10 cellular contexts compared by ENCODE assay signal in the genomic region with DNA sequence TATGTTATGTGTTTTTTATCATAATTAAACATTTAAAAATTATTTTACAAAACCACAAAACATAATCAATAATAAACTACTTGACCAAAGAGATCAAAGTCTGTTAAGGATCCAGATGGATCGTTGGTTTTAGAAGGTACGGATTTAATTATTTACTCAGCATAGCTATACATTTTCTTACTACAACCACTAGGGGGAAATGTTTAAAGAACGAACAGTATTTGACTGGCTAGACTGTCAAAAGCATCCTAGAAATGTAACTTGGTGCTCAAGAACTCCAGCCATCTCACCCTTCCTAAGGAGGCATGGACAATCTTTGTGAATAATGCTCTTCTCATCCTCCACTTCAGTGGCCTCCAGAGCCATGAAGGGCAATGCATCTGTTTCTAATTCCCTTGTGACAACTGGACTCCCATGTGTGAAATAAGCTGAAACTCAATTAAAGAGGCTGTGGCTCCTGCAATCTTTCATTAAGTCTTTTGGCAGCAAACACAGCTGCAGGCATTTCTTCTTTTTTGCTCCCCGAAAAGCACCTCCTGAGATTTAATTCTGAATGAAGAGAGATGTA.
DNase-seq lines count a peak whose midpoint lies in the region; FAIRE-seq and TF ChIP-seq lines count a peak whose summit lies in the region.
"Had no signal": no experiment of that assay in that cellular context is flagged by ENCODE, and none has a peak within 500 bp of the region (broad histone marks: within the 10 kb centered on the region; RNA-seq: fewer than 3 reads in every experiment).

No MANE protein-coding gene starts in this region.

- no TSS peak for BruUV-seq in A673 (replicated peaks; lab: Mats Ljungman, UMichigan)

- H3K9ac ChIP-seq in endodermal cell (ENCODE audit: extremely low read depth, low read length, poor library complexity, severe bottlenecking): no peak overlapping the region

- no peaks in the 10 kb centered on the region for H3K27me3 ChIP-seq in A673 (replicated peaks; ENCODE audit: insufficient read depth, low read depth, low read length, poor library complexity)
- H3K27me3 ChIP-seq in endodermal cell (ENCODE audit: control insufficient read depth, insufficient read depth, low read length, poor library complexity, severe bottlenecking): no peaks in the 10 kb centered on the region
- H3K27me3 ChIP-seq in ovary: no peaks in the 10 kb centered on the region
- no peaks in the 10 kb centered on the region for H3K27me3 ChIP-seq in adrenal gland
- H3K27me3 ChIP-seq: gastrocnemius medialis had no signal

- CTCF ChIA-PET in A673 (lab: Charles Lee): interaction anchor here (0.6 to 1.1 kb wide), 4 partner anchors 11 to 1383 kb away, joined by 3 to 5 read pairs (median 3); no protein-coding TSS in a partner anchor

- no peak overlapping the region for H3K4me3 Mint-ChIP-seq in endodermal cell
- H3K4me3 Mint-ChIP-seq: activated CD4-positive, alpha-beta memory T cell treated with anti-CD3 and anti-CD28 coated beads for 36 hours had no signal

- H3K4me1 ChIP-seq in A673 (ENCODE audit: insufficient read depth, low read length, poor library complexity, severe bottlenecking) (no peaks in the 10 kb centered on the region), endodermal cell (ENCODE audit: control insufficient read depth, insufficient read depth, low read length) (no peaks in the 10 kb centered on the region), ovary (ENCODE audit: insufficient read depth) (no peaks in the 10 kb centered on the region), adrenal gland (replicated peaks in 1 of 2) (no peaks in the 10 kb centered on the region)
- H3K4me1 ChIP-seq: gastrocnemius medialis had no signal

- POLR2A ChIA-PET in A673 (lab: Charles Lee; ENCODE audit: low non-redundant PET): no interaction called here

- no peak overlapping the region for H3K27ac Mint-ChIP-seq in endodermal cell
- H3K27ac Mint-ChIP-seq: activated CD4-positive, alpha-beta memory T cell treated with anti-CD3 and anti-CD28 coated beads for 36 hours had no signal

- H3K9me3 ChIP-seq in A673 (ENCODE audit: low read depth, low read length, poor library complexity, severe bottlenecking) (no peaks in the 10 kb centered on the region), endodermal cell (ENCODE audit: control insufficient read depth, low read length) (peaks cover 14% of the 10 kb centered on the region), ovary (no peaks in the 10 kb centered on the region), adrenal gland (replicated peaks in 1 of 3) (no peaks in the 10 kb centered on the region)
- H3K9me3 ChIP-seq: gastrocnemius medialis had no signal

- no peaks in the 10 kb centered on the region for H3K27me3 Mint-ChIP-seq in endodermal cell (ENCODE audit: insufficient read depth)
- H3K27me3 Mint-ChIP-seq: activated CD4-positive, alpha-beta memory T cell treated with anti-CD3 and anti-CD28 coated beads for 36 hours had no signal

- 70% methylated on average over 4 of the region's 4 CpGs; no CpG with 5 or more reads in 1 of the 2 experiments for WGBS in endodermal cell (ENCODE audit: insufficient coverage in 1 of 2, insufficient read length in 1 of 2), 2 experiments
- WGBS in ovary, 3 donors: 49 to 52% (median 50%) methylated on average over 4 of the region's 4 CpGs
- WGBS in adrenal gland, 4 donors: 50 to 62% (median 57%) methylated on average over 4 of the region's 4 CpGs

- DNase-seq in A673 (ENCODE audit: low spot score) (peak; percentile 62), GM12891 (ENCODE audit: insufficient read length, low spot score) (no peak), NAMALWA (ENCODE audit: low spot score) (peak; percentile 23), endodermal cell (no peak), ovary (no peak), GM19238 (ENCODE audit: insufficient read length, low spot score) (no peak), adrenal gland (no peak)
- DNase-seq in activated naive CD4-positive, alpha-beta T cell (lab: John Stamatoyannopoulos, UW): no peak
- DNase-seq: activated CD4-positive, alpha-beta memory T cell treated with anti-CD3 and anti-CD28 coated beads for 36 hours; gastrocnemius medialis had no signal

- no peak for TF ChIP-seq EP300 in ovary (IDR thresholded peaks at IDR 0.05)

- H3K36me3 ChIP-seq in A673 (ENCODE audit: insufficient read depth, low read length, poor library complexity, severe bottlenecking) (no peaks in the 10 kb centered on the region), endodermal cell (ENCODE audit: control insufficient read depth, insufficient read depth, low read length) (no peaks in the 10 kb centered on the region), ovary (no peaks in the 10 kb centered on the region), adrenal gland (replicated peaks in 1 of 2) (no peaks in the 10 kb centered on the region)
- H3K36me3 ChIP-seq: gastrocnemius medialis had no signal

- no peak overlapping the region for H3K27ac ChIP-seq in A673 (ENCODE audit: low read depth, low read length, poor library complexity, severe bottlenecking)
- no peak overlapping the region for H3K27ac ChIP-seq in endodermal cell (ENCODE audit: low read depth, low read length)
- no peak overlapping the region for H3K27ac ChIP-seq in ovary
- no peak overlapping the region for H3K27ac ChIP-seq in adrenal gland
- H3K27ac ChIP-seq: gastrocnemius medialis had no signal

- peaks cover 7% of the 10 kb centered on the region for H3K4me1 Mint-ChIP-seq in endodermal cell

- FAIRE-seq in GM12891 (lab: Jason Lieb, UNC): peak; percentile 20

- H3K36me3 Mint-ChIP-seq in endodermal cell (ENCODE audit: low read depth): no peaks in the 10 kb centered on the region
- H3K36me3 Mint-ChIP-seq: activated CD4-positive, alpha-beta memory T cell treated with anti-CD3 and anti-CD28 coated beads for 36 hours had no signal

- H3K9me3 Mint-ChIP-seq in endodermal cell: peaks cover 12% of the 10 kb centered on the region

- H3K4me3 ChIP-seq in A673 (ENCODE audit: low read depth, low read length, poor library complexity, severe bottlenecking) (no peak overlapping the region), endodermal cell (ENCODE audit: low read length) (no peak overlapping the region), ovary (no peak overlapping the region), adrenal gland (no peak overlapping the region)
- H3K4me3 ChIP-seq: gastrocnemius medialis had no signal

- intact Hi-C loops in A673 (cut with micrococcal nuclease; ENCODE audit: unreplicated experiment) (loop anchor here (2.0 kb wide), 1 partner anchor 144 kb away; no protein-coding TSS in a partner anchor), ovary (cut with DNase I) (no loop called here), adrenal gland (cut with DNase I) (no loop called here)

- TF ChIP-seq CTCF in A673 (conservative IDR thresholded peaks at IDR 0.05; ENCODE audit: low read depth, low read length): peak; percentile 59
- TF ChIP-seq CTCF in endodermal cell (conservative IDR thresholded peaks at IDR 0.05): peak; percentile 75
- no peak for TF ChIP-seq CTCF in ovary (IDR thresholded peaks at IDR 0.05)
- TF ChIP-seq CTCF in adrenal gland (IDR thresholded peaks at IDR 0.05): peak in 2 of 6 experiments; percentile 12 to 40

- TF ChIP-seq POLR2A in GM12891 (IDR thresholded peaks at IDR 0.05; ENCODE audit: low read depth, low read length): no peak
- no peak for TF ChIP-seq POLR2A in ovary (IDR thresholded peaks at IDR 0.05)
- no peak for TF ChIP-seq POLR2A in adrenal gland (IDR thresholded peaks at IDR 0.05)

TF ChIP-seq in GM12891, 5 proteins besides CTCF, POLR2A, EP300 and RAD21:
- TF ChIP-seq PAX5 (IDR thresholded peaks at IDR 0.05; ENCODE audit: insufficient read depth, low read length, severe bottlenecking) (no peak), TAF1 (IDR thresholded peaks at IDR 0.05; ENCODE audit: low read depth, low read length) (no peak)
TF ChIP-seq in GM12891: peak in this region for 0.

Comparison
In these comparisons a context has a peak if more than half of its experiments do, and no peak if none do; other contexts are left out.
1. DNase-seq: peak in A673 (single experiment) and NAMALWA (single experiment); none in GM12891 (single experiment), endodermal cell (single experiment), activated naive CD4-positive, alpha-beta T cell (0 of 4), ovary (0 of 5), GM19238 (single experiment) and adrenal gland (0 of 7).
2. CTCF ChIP-seq: peak in A673 (single experiment) and endodermal cell (single experiment); none in ovary (0 of 3).